Comparison of ENCODE assay signal across 1 cellular context in genomic region chr16:67652578-67653130, GRCh38.
TF ChIP-seq lines count a peak whose summit lies in the region.

No MANE protein-coding gene starts in this region.

TF ChIP-seq in HepG2, 621 proteins besides CTCF, POLR2A, EP300 and RAD21 (continued from another document and continues in another):
- peak; percentile 66; the same call in 1 of the 2 replicates for TF ChIP-seq ARID4A (CRISPR knock-in tag; IDR thresholded peaks at IDR 0.05; ENCODE audit: borderline replicate concordance)
- no peak for TF ChIP-seq ZNF776 (CRISPR knock-in tag; IDR thresholded peaks at IDR 0.05)
- no peak for TF ChIP-seq ZNF326 (CRISPR knock-in tag; IDR thresholded peaks at IDR 0.05; ENCODE audit: borderline replicate concordance)
- TF ChIP-seq BCLAF1 (IDR thresholded peaks at IDR 0.05) = no peak
- no peak for TF ChIP-seq SP140L (CRISPR knock-in tag; IDR thresholded peaks at IDR 0.05; ENCODE audit: borderline replicate concordance)
- TF ChIP-seq ZNF547 (CRISPR knock-in tag; IDR thresholded peaks at IDR 0.05) = peak; percentile 22; the same call in 1 of the 2 replicates
- peak; percentile 74 for TF ChIP-seq IKZF4 (CRISPR knock-in tag; IDR thresholded peaks at IDR 0.05; ENCODE audit: borderline replicate concordance, low read depth, not compliant biosample characterization)
- no peak for TF ChIP-seq CREBL2 (CRISPR knock-in tag; IDR thresholded peaks at IDR 0.05; ENCODE audit: borderline replicate concordance)
- no peak for TF ChIP-seq ZNF781 (CRISPR knock-in tag; IDR thresholded peaks at IDR 0.05; ENCODE audit: borderline replicate concordance, not compliant biosample characterization)
- peak; percentile 72; the same call in 1 of the 2 replicates for TF ChIP-seq ETV6 (CRISPR knock-in tag; conservative IDR thresholded peaks at IDR 0.05)
- peak; percentile 46; the same call in 1 of the 2 replicates for TF ChIP-seq ZSCAN31 (CRISPR knock-in tag; IDR thresholded peaks at IDR 0.05; ENCODE audit: low read depth)
- TF ChIP-seq SALL1 (CRISPR knock-in tag; IDR thresholded peaks at IDR 0.05) = peak; percentile 57
- TF ChIP-seq ZNF552 (CRISPR knock-in tag; IDR thresholded peaks at IDR 0.05; ENCODE audit: borderline replicate concordance) = no peak
- TF ChIP-seq TERF1 (CRISPR knock-in tag; IDR thresholded peaks at IDR 0.05) = no peak; the same call in 1 of the 2 replicates
- no peak for TF ChIP-seq PCBP1 (IDR thresholded peaks at IDR 0.05; ENCODE audit: borderline replicate concordance, low read depth, low read length)
- TF ChIP-seq ZNF557 (CRISPR knock-in tag; IDR thresholded peaks at IDR 0.05) = no peak
- TF ChIP-seq ZFP82 (CRISPR knock-in tag; IDR thresholded peaks at IDR 0.05; ENCODE audit: borderline replicate concordance) = peak; percentile 86; the same call in 1 of the 2 replicates
- no peak for TF ChIP-seq GLI4 (CRISPR knock-in tag; IDR thresholded peaks at IDR 0.05; ENCODE audit: borderline replicate concordance)
- TF ChIP-seq SP5 (CRISPR knock-in tag; IDR thresholded peaks at IDR 0.05; ENCODE audit: borderline replicate concordance, low read depth) = no peak
- TF ChIP-seq RNF2 (conservative IDR thresholded peaks at IDR 0.05; ENCODE audit: low read depth) = no peak
- no peak for TF ChIP-seq ZBTB8A (CRISPR knock-in tag; IDR thresholded peaks at IDR 0.05; ENCODE audit: borderline replicate concordance, low read depth)
- no peak for TF ChIP-seq E2F5 (CRISPR knock-in tag; conservative IDR thresholded peaks at IDR 0.05)
- no peak for TF ChIP-seq ZNF142 (CRISPR knock-in tag; IDR thresholded peaks at IDR 0.05)
- 0 out of 2 replicates have a peak, but pooled peaks have one; percentile 24 for TF ChIP-seq PHF8 (CRISPR knock-in tag; IDR thresholded peaks at IDR 0.05)
- TF ChIP-seq CBX5 (CRISPR knock-in tag; IDR thresholded peaks at IDR 0.05; ENCODE audit: borderline replicate concordance) = no peak
- TF ChIP-seq PHF5A (CRISPR knock-in tag; IDR thresholded peaks at IDR 0.05; ENCODE audit: low read depth, unreplicated experiment) = no peak
- TF ChIP-seq ZNF670 (CRISPR knock-in tag; IDR thresholded peaks at IDR 0.05; ENCODE audit: borderline replicate concordance) = no peak
- TF ChIP-seq TAF1 (CRISPR knock-in tag; IDR thresholded peaks at IDR 0.05) = no peak
- no peak for TF ChIP-seq KDM2A (CRISPR knock-in tag; IDR thresholded peaks at IDR 0.05; ENCODE audit: borderline replicate concordance, low read depth)
- no peak for TF ChIP-seq ZSCAN20 (CRISPR knock-in tag; IDR thresholded peaks at IDR 0.05; ENCODE audit: borderline replicate concordance)
- 0 out of 2 replicates have a peak, but pooled peaks have one; percentile 50 for TF ChIP-seq ZNF790 (CRISPR knock-in tag; IDR thresholded peaks at IDR 0.05; ENCODE audit: borderline replicate concordance)
- no peak for TF ChIP-seq SALL2 (CRISPR knock-in tag; IDR thresholded peaks at IDR 0.05)
- no peak for TF ChIP-seq ATF6 (CRISPR knock-in tag; conservative IDR thresholded peaks at IDR 0.05)
- no peak for TF ChIP-seq RERE (CRISPR knock-in tag; IDR thresholded peaks at IDR 0.05; ENCODE audit: low read depth)
- TF ChIP-seq EED (CRISPR knock-in tag; IDR thresholded peaks at IDR 0.05) = no peak
